7 cellular contexts compared by ENCODE assay signal in genomic region chr6:31805939-31806469, GRCh38. TPM values are rescaled to one million over a fixed set of nuclear protein-coding genes. Genes with fewer than 3 reads are reported as not detected.
DNase-seq lines count a peak whose midpoint lies in the region; ATAC-seq and TF ChIP-seq lines count a peak whose summit lies in the region.

No MANE protein-coding gene starts in this region.

- TF ChIP-seq RAD21 in HCT116 (IDR thresholded peaks at IDR 0.05; ENCODE audit: low read depth): no peak

- TSS peak; percentile 74 for BruUV-seq in HCT116 (replicated peaks; lab: Mats Ljungman, UMichigan)

- H4K20me1 ChIP-seq in HCT116 (ENCODE audit: insufficient read depth) (no peaks in the 10 kb centered on the region), fibroblast of lung (ENCODE audit: control insufficient read depth, extremely low read depth, insufficient read depth, low read length) (no peaks in the 10 kb centered on the region)

- peak overlapping the region; percentile 89 for H3K4me3 Mint-ChIP-seq in progenitor cell of endocrine pancreas (ENCODE audit: low read depth)

- H3K4me3 ChIP-seq in HCT116 (replicated peaks in 1 of 2; ENCODE audit: low read depth in 1 of 2, low read length in 2 of 2) (peak overlapping the region; percentile 93 to 94), SJSA1 (peak overlapping the region; percentile 59), fibroblast of lung (replicated peaks in 1 of 4; ENCODE audit: control extremely low read depth in 1 of 4, insufficient read depth in 1 of 4, low read depth in 3 of 4, low read length in 4 of 4) (peak overlapping the region; percentile 73 to 84 (median 78))

- H3K27ac ChIP-seq in HCT116 (ENCODE audit: low read depth, low read length): peak overlapping the region; percentile 85
- H3K27ac ChIP-seq in SJSA1: peak overlapping the region; percentile 41
- H3K27ac ChIP-seq in fibroblast of lung (ENCODE audit: insufficient read depth, low read length): peak overlapping the region; percentile 90

- H3K79me2 ChIP-seq in HCT116 (ENCODE audit: insufficient read depth, low read length) (peaks cover 40% of the 10 kb centered on the region), fibroblast of lung (ENCODE audit: control insufficient read depth, insufficient read depth, low read length) (peaks cover 8% of the 10 kb centered on the region)

- H3K27me3 Mint-ChIP-seq in progenitor cell of endocrine pancreas: no peaks in the 10 kb centered on the region

- H3K27me3 ChIP-seq in HCT116 (ENCODE audit: insufficient read depth, low read length): no peaks in the 10 kb centered on the region
- H3K27me3 ChIP-seq in SJSA1 (replicated peaks): no peaks in the 10 kb centered on the region
- no peaks in the 10 kb centered on the region for H3K27me3 ChIP-seq in fibroblast of lung (ENCODE audit: control insufficient read depth, insufficient read depth, low read length)

- intact Hi-C loops in HCT116 (cut with micrococcal nuclease): no loop called here

- TF ChIP-seq CTCF in HCT116 (IDR thresholded peaks at IDR 0.05 in 2 of 3, conservative IDR thresholded peaks at IDR 0.05 in 1 of 3; ENCODE audit: borderline replicate concordance in 1 of 3, insufficient read depth in 1 of 3, low read depth in 2 of 3, low read length in 2 of 3) (no peak), fibroblast of lung (conservative IDR thresholded peaks at IDR 0.05 in 1 of 2, IDR thresholded peaks at IDR 0.05 in 1 of 2; ENCODE audit: low read depth in 1 of 2, low read length in 2 of 2) (no peak), progenitor cell of endocrine pancreas (IDR thresholded peaks at IDR 0.05; ENCODE audit: unreplicated experiment) (no peak)

- peak overlapping the region; percentile 88 for H3K27ac Mint-ChIP-seq in progenitor cell of endocrine pancreas

- H3K4me1 ChIP-seq in HCT116 (ENCODE audit: control insufficient read depth in 1 of 2, insufficient read depth in 2 of 2, low read length in 2 of 2) (peaks cover 13 to 16% of the 10 kb centered on the region in 2 experiments), SJSA1 (replicated peaks) (peaks cover 7% of the 10 kb centered on the region; the same call in 1 of the 2 replicates), fibroblast of lung (ENCODE audit: control insufficient read depth, extremely low read depth, insufficient read depth, low read length) (no peaks in the 10 kb centered on the region)

- DNase-seq in HCT116 (ENCODE audit: low read depth, low spot score) (no peak), SJSA1 (ENCODE audit: low read depth in 1 of 2, low spot score in 2 of 2) (no peak), fibroblast of lung (ENCODE audit: low read depth in 2 of 2) (no peak), progenitor cell of endocrine pancreas (ENCODE audit: low spot score, unreplicated experiment) (no peak), cerebellar cortex (ENCODE audit: low spot score) (no peak), DMS 273 (lab: John Stamatoyannopoulos, UW; ENCODE audit: unreplicated experiment) (no peak)
- DNase-seq in effector CD8-positive, alpha-beta T cell (lab: John Stamatoyannopoulos, UW): no peak

- peaks cover 3% of the 10 kb centered on the region for H3K36me3 Mint-ChIP-seq in progenitor cell of endocrine pancreas (ENCODE audit: insufficient read depth)

- no peaks in the 10 kb centered on the region for H3K9me2 ChIP-seq in HCT116 (ENCODE audit: insufficient read depth)

- peak overlapping the region; percentile 98 for H3K4me2 ChIP-seq in HCT116 (ENCODE audit: low read length)
- H3K4me2 ChIP-seq in fibroblast of lung (ENCODE audit: extremely low read depth, insufficient read depth, low read length): peak overlapping the region; percentile 94

- CTCF ChIA-PET in HCT116 (lab: Charles Lee): interaction anchor here (1.3 to 2.4 kb wide), 3 partner anchors 10 to 68 kb away, joined by 3 to 16 read pairs (median 5); partner anchors contain the start of gene VARS1

- H3K9ac ChIP-seq in HCT116 (ENCODE audit: low read length) (peak overlapping the region; percentile 95), fibroblast of lung (ENCODE audit: insufficient read depth, low read length) (peak overlapping the region; percentile 85)

- ATAC-seq in HCT116: peak; percentile 16

- POLR2A ChIA-PET in HCT116 (lab: Charles Lee): interaction anchor here (0.5 to 4.8 kb wide), 9 partner anchors 10 to 141 kb away, joined by 3 to 49 read pairs (median 4); partner anchors contain the start of genes GPANK1, HSPA1B and VARS1

- peaks cover 3 to 11% of the 10 kb centered on the region in 2 experiments; a peak in 3 of 4 replicates for H3K36me3 ChIP-seq in HCT116 (ENCODE audit: control insufficient read depth in 1 of 2, insufficient read depth in 2 of 2, low read length in 2 of 2)
- H3K36me3 ChIP-seq in SJSA1: peaks cover 13% of the 10 kb centered on the region
- H3K36me3 ChIP-seq in fibroblast of lung (ENCODE audit: control insufficient read depth, insufficient read depth, low read length): no peaks in the 10 kb centered on the region

- RAD21 ChIA-PET in HCT116 (lab: Charles Lee; ENCODE audit: low non-redundant PET in 1 of 2, low total read pairs in 2 of 2, uncharacterized antibody in 2 of 2, unreplicated experiment in 2 of 2): no interaction called here

- no peak for TF ChIP-seq POLR2A in HCT116 (IDR thresholded peaks at IDR 0.05; ENCODE audit: borderline replicate concordance, extremely low read depth, insufficient read depth, insufficient read length)

- H3K4me1 Mint-ChIP-seq in progenitor cell of endocrine pancreas (ENCODE audit: low read depth): peaks cover 8% of the 10 kb centered on the region

- H2AFZ ChIP-seq in HCT116 (ENCODE audit: low read depth, low read length, poor library complexity, severe bottlenecking) (peak overlapping the region; percentile 33), fibroblast of lung (ENCODE audit: low read length) (peak overlapping the region; percentile 73)

- H3K9me3 Mint-ChIP-seq in progenitor cell of endocrine pancreas (ENCODE audit: low read depth): no peaks in the 10 kb centered on the region

- H3K9me3 ChIP-seq in HCT116 (ENCODE audit: control insufficient read depth in 1 of 2, insufficient read depth in 1 of 2, low read depth in 1 of 2, low read length in 2 of 2): no peaks in the 10 kb centered on the region
- H3K9me3 ChIP-seq in SJSA1 (replicated peaks): no peaks in the 10 kb centered on the region
- no peaks in the 10 kb centered on the region for H3K9me3 ChIP-seq in fibroblast of lung (ENCODE audit: control insufficient read depth, insufficient read depth, low read depth, low read length)

TF ChIP-seq in HCT116, 20 proteins besides CTCF, POLR2A, EP300 and RAD21:
- TF ChIP-seq TCF7L2 (IDR thresholded peaks at IDR 0.05; ENCODE audit: borderline replicate concordance, extremely low read depth, insufficient read depth, insufficient read length) (no peak), CBX3 (IDR thresholded peaks at IDR 0.05; ENCODE audit: low read depth) (no peak), FOSL1 (IDR thresholded peaks at IDR 0.05; ENCODE audit: low read depth) (no peak), JUND (IDR thresholded peaks at IDR 0.05) (no peak)

RNA-seq across cellular contexts. Expression of gene LSM2, which starts 0.8 kb away (rescaled TPM):
- total RNA-seq in HCT116 (2021; ENCODE audit: unreplicated experiment): 89.7 TPM
- polyA plus RNA-seq in HCT116 (2012): 98.8 and 102 TPM in 2 replicates
- 72.6 and 89.4 TPM in 2 replicates for total RNA-seq in SJSA1 (2014; rRNA removed; shearing (Covaris generic))
- 23.1 and 24.3 TPM in 2 replicates for total RNA-seq in fibroblast of lung
- 34.7 and 68.1 TPM in 2 replicates for polyA plus RNA-seq in fibroblast of lung
- polyA plus RNA-seq in fibroblast of lung (2012): 39.1 and 68.7 TPM in 2 replicates
- polyA minus RNA-seq in fibroblast of lung (ENCODE audit: low replicate concordance): 54.4 and 96.5 TPM in 2 replicates
- 80.4 and 82.9 TPM in 2 replicates for total RNA-seq in progenitor cell of endocrine pancreas

RNA-seq across cellular contexts. Expression of gene HSPA1L, which starts 9.1 kb away (rescaled TPM):
- total RNA-seq in HCT116 (2021; ENCODE audit: unreplicated experiment) (0.12 TPM), fibroblast of lung (2.1 and 3.1 TPM in 2 replicates), progenitor cell of endocrine pancreas (2.4 and 2.5 TPM in 2 replicates)
- 0.20 and 0.42 TPM in 2 replicates for polyA plus RNA-seq in HCT116 (2012)
- 0.78 and 0.87 TPM in 2 replicates for total RNA-seq in SJSA1 (2014; rRNA removed; shearing (Covaris generic))
- polyA plus RNA-seq in fibroblast of lung: 0.74 and 0.75 TPM in 2 replicates
- 0.98 and 1.1 TPM in 2 replicates for polyA plus RNA-seq in fibroblast of lung (2012)
- 0.26 TPM in 1 of 2 replicates, not detected in the other for polyA minus RNA-seq in fibroblast of lung (ENCODE audit: low replicate concordance)

RNA-seq across cellular contexts. Expression of gene HSPA1A, which starts 9.3 kb away (rescaled TPM):
- 5.0 TPM for total RNA-seq in HCT116 (2021; ENCODE audit: unreplicated experiment)
- polyA plus RNA-seq in HCT116 (2012): 0.55 and 2.8 TPM in 2 replicates
- total RNA-seq in SJSA1 (2014; rRNA removed; shearing (Covaris generic)): 211 and 214 TPM in 2 replicates
- total RNA-seq in fibroblast of lung: 70.0 and 111 TPM in 2 replicates
- 61.2 and 66.3 TPM in 2 replicates for polyA plus RNA-seq in fibroblast of lung
- 98.8 and 107 TPM in 2 replicates for polyA plus RNA-seq in fibroblast of lung (2012)
- polyA minus RNA-seq in fibroblast of lung (ENCODE audit: low replicate concordance): 38.5 and 40.2 TPM in 2 replicates
- 52.5 and 56.6 TPM in 2 replicates for total RNA-seq in progenitor cell of endocrine pancreas

RNA-seq across cellular contexts. Expression of gene VARS1, which starts 10.5 kb away (rescaled TPM):
- 254 TPM for total RNA-seq in HCT116 (2021; ENCODE audit: unreplicated experiment)
- 165 and 178 TPM in 2 replicates for polyA plus RNA-seq in HCT116 (2012)
- total RNA-seq in SJSA1 (2014; rRNA removed; shearing (Covaris generic)): 23.1 and 39.5 TPM in 2 replicates
- total RNA-seq in fibroblast of lung: 29.8 and 53.5 TPM in 2 replicates
- 16.0 and 31.0 TPM in 2 replicates for polyA plus RNA-seq in fibroblast of lung
- 45.2 and 84.7 TPM in 2 replicates for polyA plus RNA-seq in fibroblast of lung (2012)
- polyA minus RNA-seq in fibroblast of lung (ENCODE audit: low replicate concordance): 315 and 394 TPM in 2 replicates
- 85.6 and 92.6 TPM in 2 replicates for total RNA-seq in progenitor cell of endocrine pancreas

RNA-seq across cellular contexts. Expression of gene HSPA1B, which starts 21.5 kb away (rescaled TPM):
- total RNA-seq in HCT116 (2021; ENCODE audit: unreplicated experiment): 214 TPM
- 112 and 220 TPM in 2 replicates for polyA plus RNA-seq in HCT116 (2012)
- 218 and 257 TPM in 2 replicates for total RNA-seq in SJSA1 (2014; rRNA removed; shearing (Covaris generic))
- total RNA-seq in fibroblast of lung: 115 and 152 TPM in 2 replicates
- polyA plus RNA-seq in fibroblast of lung: 35.5 and 60.2 TPM in 2 replicates
- 52.3 and 95.1 TPM in 2 replicates for polyA plus RNA-seq in fibroblast of lung (2012)
- polyA minus RNA-seq in fibroblast of lung (ENCODE audit: low replicate concordance): 39.2 and 45.2 TPM in 2 replicates
- total RNA-seq in progenitor cell of endocrine pancreas: 152 and 165 TPM in 2 replicates
